Comparison of ENCODE assay signal across 10 cellular contexts in genomic region chr22:20464096-20464614, GRCh38. TPM values are rescaled to one million over a fixed set of nuclear protein-coding genes. Genes with fewer than 3 reads are reported as not detected.
DNase-seq lines count a peak whose midpoint lies in the region; ATAC-seq lines count a peak whose summit lies in the region.
"Had no signal": no experiment of that assay in that cellular context is flagged by ENCODE, and none has a peak within 500 bp of the region (broad histone marks: within the 10 kb centered on the region; RNA-seq: fewer than 3 reads in every experiment).

No MANE protein-coding gene starts in this region.

- H3K27me3 Mint-ChIP-seq in T-helper 17 cell, result no peaks in the 10 kb centered on the region

- peak; percentile 36 to 43 (median 36) for DNase-seq in T-helper 17 cell
- DNase-seq in activated effector memory CD4-positive, alpha-beta T cell treated with anti-CD3 and anti-CD28 coated beads, Interleukin-2, amount 50 U/mL, for 16 hours, result peak; percentile 85
- DNase-seq in stimulated activated CD4-positive, alpha-beta T cell treated with anti-CD3 and anti-CD28 coated beads, Interleukin-12 subunit alpha, Interleukin-12 subunit beta, amount 100 ng/mL, for 24 hours (ENCODE audit: low read depth in 2 of 2), result peak; percentile 18 to 40
- no peak for DNase-seq in posterior vena cava (ENCODE audit: low spot score)
- DNase-seq in ecto neural progenitor cell (ENCODE audit: low spot score), result no peak
- no peak for DNase-seq in mucosa of gallbladder (ENCODE audit: low spot score)
- DNase-seq: endodermal cell, left lung had no signal

- H3K9me3 ChIP-seq in BLaER1, result no peaks in the 10 kb centered on the region
- no peaks in the 10 kb centered on the region for H3K9me3 ChIP-seq in T-helper 17 cell (ENCODE audit: control insufficient read depth, low read length, poor library complexity, severe bottlenecking)
- H3K9me3 ChIP-seq: left lung had no signal

- peak overlapping the region; percentile 77 for H3K4me3 Mint-ChIP-seq in T-helper 17 cell
- H3K4me3 Mint-ChIP-seq: endodermal cell had no signal

- H3K9ac ChIP-seq in BLaER1, result no peak overlapping the region

- peaks cover 7% of the 10 kb centered on the region for H3K36me3 Mint-ChIP-seq in T-helper 17 cell (ENCODE audit: low read depth)

- intact Hi-C loops in posterior vena cava (cut with DNase I), result no loop called here

- peaks cover 45% of the 10 kb centered on the region for H3K36me3 ChIP-seq in BLaER1

- no peaks in the 10 kb centered on the region for H3K27me3 ChIP-seq in BLaER1
- H3K27me3 ChIP-seq: left lung had no signal

- H3K4me1 ChIP-seq in BLaER1, result peaks cover 49% of the 10 kb centered on the region

- peak; percentile 88 for ATAC-seq in T-helper 17 cell
- no peak for ATAC-seq in HG03571 (IDR thresholded peaks at IDR 0.05; ENCODE audit: unreplicated experiment)
- ATAC-seq: left lung had no signal

- H3K27ac Mint-ChIP-seq in T-helper 17 cell, result peak overlapping the region; percentile 96
- H3K27ac Mint-ChIP-seq: endodermal cell had no signal

- H4K20me1 ChIP-seq in BLaER1, result no peaks in the 10 kb centered on the region

- H3K4me2 ChIP-seq in BLaER1, result peak overlapping the region; percentile 76

- peak overlapping the region; percentile 74 for H3K27ac ChIP-seq in BLaER1

- H3K4me1 Mint-ChIP-seq in T-helper 17 cell, result peaks cover 44% of the 10 kb centered on the region

- 0 out of 2 replicates have a peak overlapping the region, but pooled peaks have one; percentile 9 for H3K4me3 ChIP-seq in BLaER1
- H3K4me3 ChIP-seq: left lung had no signal

RNA-seq across cellular contexts. Expression of gene SCARF2, which starts 26.5 kb away (rescaled TPM):
- 1 to 10 TPM; 3.1 to 3.6 TPM for total RNA-seq in T-helper 17 cell
- 10 to 100 TPM; 18.6 to 26.7 TPM for total RNA-seq in posterior vena cava
- 17.6 TPM for total RNA-seq in mucosa of gallbladder

RNA-seq across cellular contexts. Expression of gene KLHL22, which starts 31.4 kb away (rescaled TPM):
- 10 to 100 TPM; 28.1 to 33.1 TPM for total RNA-seq in T-helper 17 cell
- total RNA-seq in posterior vena cava, result 10 to 100 TPM; 16.3 to 20.0 TPM
- 26.6 TPM for total RNA-seq in mucosa of gallbladder

RNA-seq across cellular contexts. Expression of gene MED15, which starts 43.3 kb away (rescaled TPM):
- total RNA-seq in T-helper 17 cell, result 100 to 1,000 TPM; 207 to 251 TPM
- 10 to 100 TPM; 75.9 to 80.5 TPM for total RNA-seq in posterior vena cava
- 107 TPM for total RNA-seq in mucosa of gallbladder

Comparison
In these comparisons a context has a peak if more than half of its experiments do, and no peak if none do; other contexts are left out.
1. DNase-seq: peak in T-helper 17 cell (3 of 3), activated effector memory CD4-positive, alpha-beta T cell treated with anti-CD3 and anti-CD28 coated beads, Interleukin-2, amount 50 U/mL, for 16 hours (single experiment) and stimulated activated CD4-positive, alpha-beta T cell treated with anti-CD3 and anti-CD28 coated beads, Interleukin-12 subunit alpha, Interleukin-12 subunit beta, amount 100 ng/mL, for 24 hours (2 of 2); none in posterior vena cava (single experiment), ecto neural progenitor cell (single experiment) and mucosa of gallbladder (single experiment).